ENCODE assay signal across 10 cellular contexts in the genomic region with DNA sequence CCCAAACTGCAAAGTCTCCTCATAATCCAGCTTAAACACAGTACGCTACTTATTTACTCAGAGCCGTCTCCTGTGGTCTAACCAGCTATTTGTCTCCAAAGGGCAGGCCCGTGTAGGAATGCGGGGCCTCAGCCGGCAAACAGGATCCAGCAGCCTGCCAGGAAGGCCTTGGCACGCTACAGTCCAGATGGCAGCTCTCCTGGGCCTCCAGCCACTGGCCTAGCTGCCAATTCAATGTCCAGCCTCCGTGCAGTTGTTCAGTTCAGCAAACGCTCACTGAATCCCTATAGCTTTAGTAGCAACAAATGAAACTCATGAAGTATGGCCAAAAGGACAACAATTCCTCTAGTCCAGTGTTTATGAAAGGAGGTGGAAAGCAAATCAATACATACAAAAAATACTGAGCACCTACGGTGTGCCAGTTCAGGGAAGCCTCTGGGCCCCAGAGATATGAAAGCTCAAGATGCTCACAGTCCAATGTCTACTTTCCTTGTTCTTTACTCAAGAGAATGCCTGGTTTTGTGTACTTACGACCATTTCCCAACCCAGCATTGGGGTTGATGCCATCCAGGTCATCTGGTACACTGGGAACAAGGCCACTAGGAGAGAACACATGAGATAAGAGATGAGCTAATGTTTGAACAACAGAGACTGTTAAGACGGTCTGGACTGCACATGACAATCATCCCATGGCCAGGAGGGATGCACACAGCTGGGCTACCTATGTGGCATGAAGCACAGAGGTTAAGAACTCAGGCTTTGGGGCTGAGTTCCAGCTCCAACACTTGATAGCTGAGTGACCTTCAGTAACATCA. TPM values are rescaled to one million over a fixed set of nuclear protein-coding genes. Genes with fewer than 3 reads are reported as not detected.
DNase-seq lines count a peak whose midpoint lies in the region; ATAC-seq, FAIRE-seq and TF ChIP-seq lines count a peak whose summit lies in the region.
"Had no signal": no experiment of that assay in that cellular context is flagged by ENCODE, and none has a peak within 500 bp of the region (broad histone marks: within the 10 kb centered on the region; RNA-seq: fewer than 3 reads in every experiment).

No MANE protein-coding gene starts in this region.

- peak overlapping the region; percentile 69 for H3K4me2 ChIP-seq in HepG2 (ENCODE audit: low read depth, low read length)
- no peak overlapping the region for H3K4me2 ChIP-seq in H9 (ENCODE audit: insufficient read depth, insufficient read length, low read length)

- H3K9me3 ChIP-seq in HepG2 (ENCODE audit: low read length), result no peaks in the 10 kb centered on the region
- H3K9me3 ChIP-seq in H9 (ENCODE audit: control insufficient read depth, low read depth, low read length), result no peaks in the 10 kb centered on the region

- no peak overlapping the region for H4K5ac ChIP-seq in H9 (ENCODE audit: insufficient read length, low read depth, low read length)

- peaks cover 25 to 56% (median 45%) of the 10 kb centered on the region in 3 experiments; a peak in 6 of 7 replicates for H3K36me3 Mint-ChIP-seq in H9 (ENCODE audit: insufficient read depth in 1 of 3, low read depth in 3 of 3)

- no peaks in the 10 kb centered on the region for H3K9me3 Mint-ChIP-seq in H9

- CTCF ChIA-PET in HepG2 (lab: Yijun Ruan, JAX; ENCODE audit: low intra/inter-chr PET ratio, low total read pairs), result no interaction called here

- no peak overlapping the region for H2BK20ac ChIP-seq in H9 (ENCODE audit: low read depth, low read length, poor library complexity, severe bottlenecking)

- H3K79me1 ChIP-seq in H9 (ENCODE audit: insufficient read depth, low read depth, low read length, poor library complexity, severe bottlenecking), result peaks cover 9% of the 10 kb centered on the region

- no peaks in the 10 kb centered on the region for H3K27me3 Mint-ChIP-seq in H9 (ENCODE audit: low read depth)

- intact Hi-C loops in HepG2 (cut with micrococcal nuclease; ENCODE audit: unreplicated experiment), result loop anchor here (1.0 to 5.0 kb wide), 3 partner anchors 8 to 41 kb away; no protein-coding TSS in a partner anchor

- H2BK5ac ChIP-seq in H9 (ENCODE audit: insufficient read length, low read length), result no peak overlapping the region

- TF ChIP-seq EP300 in HepG2 (IDR thresholded peaks at IDR 0.05; ENCODE audit: low read depth in 2 of 2, low read length in 2 of 2), result peak; percentile 93 to 98
- TF ChIP-seq EP300 in HepG2 (CRISPR knock-in tag; IDR thresholded peaks at IDR 0.05; ENCODE audit: borderline replicate concordance), result peak; percentile 92

- in situ Hi-C loops in HepG2 (cut with HindIII; ENCODE audit: extremely low pct_ligation_motif_present, low pct_unique_long_range_greater_than_20kb), result no loop called here

- no peaks in the 10 kb centered on the region for H3K23me2 ChIP-seq in H9 (ENCODE audit: insufficient read length, low read depth, low read length, poor library complexity, severe bottlenecking)

- H4K20me1 ChIP-seq in HepG2 (ENCODE audit: insufficient read depth, low read length) (no peaks in the 10 kb centered on the region), H9 (ENCODE audit: control insufficient read depth, insufficient read depth, insufficient read length) (no peaks in the 10 kb centered on the region)

- no peak overlapping the region for H3K23ac ChIP-seq in H9 (ENCODE audit: insufficient read length, low read depth, low read length)

- H3K4me1 ChIP-seq in HepG2 (ENCODE audit: insufficient read depth, low read length) (peaks cover 72% of the 10 kb centered on the region), H9 (ENCODE audit: insufficient read depth, low read length) (no peaks in the 10 kb centered on the region)

- no peak overlapping the region for H3K18ac ChIP-seq in H9 (ENCODE audit: insufficient read length, low read depth, low read length)

- FAIRE-seq in HepG2 (lab: Jason Lieb, UNC), result peak; percentile 100
- FAIRE-seq: K562 had no signal

- no peak overlapping the region for H4K91ac ChIP-seq in H9 (ENCODE audit: insufficient read length, low read depth, low read length)

- peak; percentile 23 to 72; a peak in 2 of 4 replicates for TF ChIP-seq POLR2A in HepG2 (IDR thresholded peaks at IDR 0.05; ENCODE audit: insufficient read depth in 1 of 2, low read depth in 2 of 2, low read length in 2 of 2)

- H2BK120ac ChIP-seq in H9 (ENCODE audit: low read depth, low read length, poor library complexity, severe bottlenecking), result no peak overlapping the region

- H3K79me2 ChIP-seq in HepG2 (ENCODE audit: insufficient read depth, low read length) (peaks cover 73% of the 10 kb centered on the region), H9 (ENCODE audit: insufficient read depth, low read length) (peaks cover 15% of the 10 kb centered on the region; the same call in 1 of the 2 replicates)

- no peak overlapping the region for H3K14ac ChIP-seq in H9 (ENCODE audit: insufficient read depth, low read length)

- POLR2A ChIA-PET in HepG2 (lab: Yijun Ruan, JAX), result interaction anchor here (0.8 to 3.0 kb wide), 21 partner anchors 8 to 222 kb away, joined by 3 to 25 read pairs (median 4); partner anchors contain the start of genes CDK5RAP2 and FBXW2

- no peak overlapping the region for H2AFZ ChIP-seq in HepG2 (ENCODE audit: low read length)
- no peak overlapping the region for H2AFZ ChIP-seq in H9 (ENCODE audit: low read length)

- H2BK12ac ChIP-seq in H9 (ENCODE audit: insufficient read length, low read depth, low read length), result no peak overlapping the region

- H3K27ac ChIP-seq in HepG2 (ENCODE audit: extremely low read length, insufficient read depth, low read length) (peak overlapping the region; percentile 98), H9 (ENCODE audit: insufficient read length, low read depth, low read length) (no peak overlapping the region)

- H3K27me3 ChIP-seq in HepG2 (ENCODE audit: control insufficient read depth in 1 of 2, insufficient read depth in 2 of 2, low read length in 2 of 2) (no peaks in the 10 kb centered on the region), H9 (ENCODE audit: insufficient read depth, low read length) (no peaks in the 10 kb centered on the region)

- no peak overlapping the region for H3K27ac Mint-ChIP-seq in H9

- H3K9ac ChIP-seq in HepG2 (ENCODE audit: insufficient read depth, low read depth, low read length) (peak overlapping the region; percentile 66), H9 (ENCODE audit: extremely low read depth, insufficient read length, low read length) (no peak overlapping the region)

- H4K8ac ChIP-seq in H9 (replicated peaks; ENCODE audit: insufficient read length, low read depth, low read length), result no peak overlapping the region

- H3K56ac ChIP-seq in H9 (ENCODE audit: insufficient read length, low read depth, low read length), result no peak overlapping the region

- no peak overlapping the region; a peak in 1 of 5 replicates for H3K4me3 Mint-ChIP-seq in H9

- peaks cover 13 to 40% of the 10 kb centered on the region in 2 experiments for H3K36me3 ChIP-seq in HepG2 (replicated peaks in 1 of 2; ENCODE audit: control insufficient read depth in 1 of 2, insufficient read depth in 2 of 2, low read length in 2 of 2)

- under 1% methylated on average over 11 of the region's 11 CpGs for WGBS in HepG2 (ENCODE audit: low lambda C conversion rate)
- no CpG with 5 or more reads among the region's 11 CpGs for WGBS in H9 (ENCODE audit: extremely low coverage, insufficient read length, low lambda C conversion rate)

- H3K4me3 ChIP-seq in HepG2 (replicated peaks in 1 of 3; ENCODE audit: insufficient read depth in 1 of 3, low read depth in 2 of 3, low read length in 3 of 3), result peak overlapping the region in 2 of 3 experiments; percentile 11 to 43; a peak in 2 of 6 replicates
- H3K4me3 ChIP-seq: K562 had no signal

- BruUV-seq in HepG2 (replicated peaks; lab: Mats Ljungman, UMichigan), result TSS peak; percentile 45

- no peak overlapping the region for H3K4ac ChIP-seq in H9 (ENCODE audit: low read depth, low read length)

- H3T11ph ChIP-seq in H9 (ENCODE audit: low read length), result no peak overlapping the region

- peak; percentile 53; the same call in 1 of the 2 replicates for TF ChIP-seq RAD21 in HepG2 (CRISPR knock-in tag; IDR thresholded peaks at IDR 0.05)

- H2BK15ac ChIP-seq in H9 (ENCODE audit: low read depth, low read length), result no peak overlapping the region

- ATAC-seq in HepG2 (peak; percentile 93), HG02870 (IDR thresholded peaks at IDR 0.05; ENCODE audit: unreplicated experiment) (no peak)
- ATAC-seq: K562 had no signal

- peak; percentile 95 for DNase-seq in LHCN-M2 (ENCODE audit: low read depth)
- peak; percentile 76 for DNase-seq in dedifferentiated amniotic fluid mesenchymal stem cell (ENCODE audit: extremely low spot score)
- peak; percentile 99 for DNase-seq in HepG2 (ENCODE audit: low spot score)
- peak; percentile 60 for DNase-seq in stromal cell of bone marrow (ENCODE audit: low read depth)
- DNase-seq in H9, result no peak
- DNase-seq in DMS79 treated with DMSO at 0.1 percent for 48 hours (lab: John Stamatoyannopoulos, UW), result no peak
- no peak for DNase-seq in hepatic stellate cell (ENCODE audit: low spot score)
- DNase-seq: activated naive CD4-positive, alpha-beta T cell treated with Interleukin-2 at 50 U/mL for 16 hours had no signal

- H3K4me1 Mint-ChIP-seq in H9, result no peaks in the 10 kb centered on the region

- TF ChIP-seq CTCF in HepG2 (CRISPR knock-in tag; IDR thresholded peaks at IDR 0.05) (0 out of 2 replicates have a peak, but pooled peaks have one; percentile 7), H9 (conservative IDR thresholded peaks at IDR 0.05) (no peak)

- H2AK5ac ChIP-seq in H9 (ENCODE audit: insufficient read length, low read length), result no peak overlapping the region

RNA-seq across cellular contexts. Expression of gene CDK5RAP2, which starts 8.3 kb away (rescaled TPM):
- 42.7 and 44.8 TPM in 2 replicates for total RNA-seq in LHCN-M2 (2014; rRNA removed)
- 30.5 TPM for polyA plus RNA-seq in LHCN-M2 (2012)
- 42.2 and 65.9 TPM in 2 replicates for total RNA-seq in HepG2 (2016; rRNA removed; fragmentation: Illumina TruSeq; extraction: Trizol)
- total RNA-seq in HepG2 (2016; cell fraction: cytosol; rRNA removed; fragmentation: Illumina TruSeq; extraction: Trizol; ENCODE audit: low read depth), result 40.8 and 45.6 TPM in 2 replicates
- 45.8 and 62.7 TPM in 2 replicates for total RNA-seq in HepG2 (2016; cell fraction: insoluble cytoplasmic fraction; rRNA removed; fragmentation: Illumina TruSeq; extraction: Trizol)
- 28.2 and 29.4 TPM in 2 replicates for total RNA-seq in HepG2 (2016; cell fraction: membrane; rRNA removed; fragmentation: Illumina TruSeq; extraction: Trizol)
- 78.0 and 81.7 TPM in 2 replicates for total RNA-seq in HepG2 (2016; cell fraction: nucleus; rRNA removed; fragmentation: Illumina TruSeq; extraction: Trizol)
- 29.5 and 31.8 TPM in 2 replicates for polyA plus RNA-seq in HepG2 (2011; rRNA removed)
- 22.3 TPM in 2 replicates for polyA plus RNA-seq in HepG2 (2011; cell fraction: cytosol; rRNA removed)
- polyA plus RNA-seq in HepG2 (2011; cell fraction: nucleus; rRNA removed), result 79.7 and 82.1 TPM in 2 replicates
- 31.0 and 35.4 TPM in 2 replicates for polyA plus RNA-seq in HepG2 (2012)
- 7.7 and 8.0 TPM in 2 replicates for polyA plus RNA-seq in HepG2 (2016; cell fraction: cytosol; fragmentation: Illumina TruSeq; extraction: Trizol; ENCODE audit: low read depth)
- 62.0 and 62.2 TPM in 2 replicates for polyA plus RNA-seq in HepG2 (2016; cell fraction: insoluble cytoplasmic fraction; fragmentation: Illumina TruSeq; extraction: Trizol; ENCODE audit: low read depth)
- polyA plus RNA-seq in HepG2 (2016; cell fraction: membrane; fragmentation: Illumina TruSeq; extraction: Trizol; ENCODE audit: low read depth), result 11.5 and 12.3 TPM in 2 replicates
- polyA plus RNA-seq in HepG2 (2016; cell fraction: nucleus; fragmentation: Illumina TruSeq; extraction: Trizol; ENCODE audit: insufficient read depth, low read depth), result 105 and 120 TPM in 2 replicates
- 47.2 and 114 TPM in 2 replicates for polyA minus RNA-seq in HepG2 (2011; rRNA and poly(A)+ RNA removed; ENCODE audit: low replicate concordance)
- 17.3 and 18.9 TPM in 2 replicates for polyA minus RNA-seq in HepG2 (2011; cell fraction: cytosol; rRNA and poly(A)+ RNA removed)
- polyA minus RNA-seq in HepG2 (2011; cell fraction: nucleus; rRNA and poly(A)+ RNA removed), result 106 and 114 TPM in 2 replicates
- 51.9 and 56.4 TPM in 2 replicates for total RNA-seq in H9 (2021)

Comparison
In these comparisons a context has a peak if more than half of its experiments do, and no peak if none do; other contexts are left out.
1. DNase-seq: peak in LHCN-M2 (single experiment), dedifferentiated amniotic fluid mesenchymal stem cell (single experiment), HepG2 (single experiment) and stromal cell of bone marrow (single experiment); none in H9 (single experiment), DMS79 treated with DMSO at 0.1 percent for 48 hours (single experiment) and hepatic stellate cell (single experiment).